ENCODE assay signal across 1 cellular context in genomic region chr18:80006726-80007125, GRCh38.
A peak's percentile ranks its signal among the peaks of the same experiment; 100 is the strongest.
TF ChIP-seq lines count a peak whose summit lies in the region.

No MANE protein-coding gene starts in this region.

TF ChIP-seq in H1, 55 proteins besides CTCF, POLR2A, EP300 and RAD21 (continued from another document):
- TF ChIP-seq, protein P1, sequence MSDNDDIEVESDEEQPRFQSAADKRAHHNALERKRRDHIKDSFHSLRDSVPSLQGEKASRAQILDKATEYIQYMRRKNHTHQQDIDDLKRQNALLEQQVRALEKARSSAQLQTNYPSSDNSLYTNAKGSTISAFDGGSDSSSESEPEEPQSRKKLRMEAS (IDR thresholded peaks at IDR 0.05), result peak; percentile 88
- peak; percentile 52; the same call in 1 of the 2 replicates for TF ChIP-seq YY1 (IDR thresholded peaks at IDR 0.05; ENCODE audit: low read depth, low read length)
